11 cellular contexts compared by ENCODE assay signal in the genomic region with DNA sequence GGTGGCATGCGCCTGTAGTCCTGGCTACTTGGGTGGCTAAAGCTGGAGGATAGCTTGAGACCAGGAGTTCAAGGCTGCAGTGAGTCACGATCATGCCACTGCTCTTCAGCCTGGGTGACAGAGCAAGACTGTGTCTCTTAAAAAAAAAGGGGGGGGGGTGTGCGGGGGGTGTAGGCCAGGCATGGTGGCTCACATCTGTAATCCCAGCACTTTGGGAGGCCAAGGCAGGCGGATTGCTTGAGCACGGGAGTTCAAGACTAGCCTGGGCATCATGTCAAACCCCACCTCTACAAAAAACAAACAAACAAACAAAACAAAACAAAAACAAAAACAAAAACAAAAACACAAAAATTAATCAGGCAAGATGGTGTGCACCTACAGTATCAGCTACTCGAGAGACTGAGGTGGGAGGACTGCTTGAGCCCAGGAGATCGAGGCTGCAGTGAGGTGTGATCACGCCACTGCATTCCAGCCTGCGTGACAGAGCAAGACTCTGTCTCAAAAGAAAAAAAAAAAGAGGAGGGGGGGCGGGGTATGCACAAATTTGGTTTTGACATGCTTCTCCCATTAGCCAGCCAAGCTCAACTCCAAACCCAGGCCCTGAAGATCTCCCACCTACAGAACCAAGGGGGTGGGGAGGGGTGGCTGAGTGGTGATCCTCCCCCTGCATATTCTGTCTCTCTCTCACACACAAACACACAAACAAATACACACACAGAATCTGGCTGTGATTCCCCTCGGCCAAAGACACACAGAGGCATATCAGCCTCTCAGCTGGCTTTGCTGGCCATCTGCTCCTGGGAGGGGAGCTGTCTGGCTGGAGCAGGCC. TPM values are rescaled to one million over a fixed set of nuclear protein-coding genes. Genes with fewer than 3 reads are reported as not detected.
DNase-seq lines count a peak whose midpoint lies in the region; ATAC-seq and TF ChIP-seq lines count a peak whose summit lies in the region.
"Had no signal": no experiment of that assay in that cellular context is flagged by ENCODE, and none has a peak within 500 bp of the region (broad histone marks: within the 10 kb centered on the region; RNA-seq: fewer than 3 reads in every experiment).

No MANE protein-coding gene starts in this region.

- H3K27ac Mint-ChIP-seq in activated T-cell treated with anti-CD3 and anti-CD28 coated beads, Interleukin-2, amount 50 U/mL, for 24 hours = no peak overlapping the region

- H4K20me1 ChIP-seq in BLaER1 treated with 17β-estradiol and CSF1 and Interleukin-3, amounts not matched to agents 10 nM and 100 nM = peaks cover 0 to 41% (median 16%) of the 10 kb centered on the region in 11 experiments; a peak in 13 of 22 replicates
- no peaks in the 10 kb centered on the region for H4K20me1 ChIP-seq in KMS-11 (ENCODE audit: insufficient read depth)

- no peaks in the 10 kb centered on the region for H3K9me3 Mint-ChIP-seq in activated T-cell treated with anti-CD3 and anti-CD28 coated beads, Interleukin-2, amount 50 U/mL, for 24 hours

- peaks cover 0 to 47% (median 0%) of the 10 kb centered on the region in 11 experiments; a peak in 6 of 22 replicates for H3K36me3 ChIP-seq in BLaER1 treated with 17β-estradiol and CSF1 and Interleukin-3, amounts not matched to agents 10 nM and 100 nM
- H3K36me3 ChIP-seq in KMS-11 (ENCODE audit: insufficient read depth) (no peaks in the 10 kb centered on the region), mucosa of rectum (ENCODE audit: control insufficient read depth in 2 of 2, insufficient read depth in 2 of 2, low read length in 2 of 2) (no peaks in the 10 kb centered on the region), aorta (ENCODE audit: control insufficient read depth in 1 of 2, insufficient read depth in 2 of 2, low read length in 1 of 2) (no peaks in the 10 kb centered on the region), vagina (no peaks in the 10 kb centered on the region)

- H3K4me3 ChIP-seq in BLaER1 treated with 17β-estradiol and CSF1 and Interleukin-3, amounts not matched to agents 10 nM and 100 nM = peak overlapping the region in 4 of 10 experiments; percentile 66 to 77 (median 76); a peak in 8 of 20 replicates
- H3K4me3 ChIP-seq in KMS-11 (IDR thresholded peaks at IDR 0.05; ENCODE audit: insufficient read depth, low read depth, low read length) (no peak overlapping the region), mucosa of rectum (ENCODE audit: low read length in 2 of 2) (peak overlapping the region in 1 of 2 donors; percentile 42), aorta (ENCODE audit: low read length in 2 of 2) (no peak overlapping the region), vagina (no peak overlapping the region)

- peak overlapping the region in 9 of 11 experiments; percentile 14 to 96 (median 61); a peak in 13 of 22 replicates for H3K9ac ChIP-seq in BLaER1 treated with 17β-estradiol and CSF1 and Interleukin-3, amounts not matched to agents 10 nM and 100 nM
- H3K9ac ChIP-seq in KMS-11 (no peak overlapping the region), mucosa of rectum (ENCODE audit: low read depth in 1 of 2, low read length in 2 of 2) (peak overlapping the region; percentile 13 to 24)

- no peak for ATAC-seq in aorta (ENCODE audit: low FRiP score)
- ATAC-seq: Panc1 had no signal

- DNase-seq in activated T-cell treated with anti-CD3 and anti-CD28 coated beads, Interleukin-2, amount 50 U/mL, for 24 hours = no peak
- DNase-seq in aorta (no peak), HPDE6-E6E7 (ENCODE audit: extremely low spot score) (no peak), vagina (ENCODE audit: extremely low spot score in 2 of 2) (no peak)
- DNase-seq: DND-41 had no signal

- no peak overlapping the region for H3K4me3 Mint-ChIP-seq in activated T-cell treated with anti-CD3 and anti-CD28 coated beads, Interleukin-2, amount 50 U/mL, for 24 hours
- H3K4me3 Mint-ChIP-seq: activated naive CD8-positive, alpha-beta T cell had no signal

- peaks cover 40% of the 10 kb centered on the region for H3K4me1 Mint-ChIP-seq in activated T-cell treated with anti-CD3 and anti-CD28 coated beads, Interleukin-2, amount 50 U/mL, for 24 hours (ENCODE audit: low read depth)

- H3K9me3 ChIP-seq in BLaER1 treated with 17β-estradiol and CSF1 and Interleukin-3, amounts not matched to agents 10 nM and 100 nM (replicated peaks in 1 of 11) = no peaks in the 10 kb centered on the region
- H3K9me3 ChIP-seq in mucosa of rectum (ENCODE audit: control insufficient read depth in 2 of 2, low read length in 2 of 2) (no peaks in the 10 kb centered on the region), aorta (ENCODE audit: control insufficient read depth, low read length) (no peaks in the 10 kb centered on the region), vagina (no peaks in the 10 kb centered on the region)

- H3K36me3 Mint-ChIP-seq in activated T-cell treated with anti-CD3 and anti-CD28 coated beads, Interleukin-2, amount 50 U/mL, for 24 hours (ENCODE audit: low read depth) = no peaks in the 10 kb centered on the region
- H3K36me3 Mint-ChIP-seq: activated naive CD8-positive, alpha-beta T cell had no signal

- peaks cover 72 to 98% (median 87%) of the 10 kb centered on the region in 10 experiments for H3K4me1 ChIP-seq in BLaER1 treated with 17β-estradiol and CSF1 and Interleukin-3, amounts not matched to agents 10 nM and 100 nM
- H3K4me1 ChIP-seq in KMS-11 (ENCODE audit: low read depth, poor library complexity, severe bottlenecking) (peaks cover 61% of the 10 kb centered on the region), mucosa of rectum (ENCODE audit: control insufficient read depth in 2 of 2, insufficient read depth in 2 of 2, low read length in 2 of 2) (peaks cover 27 to 28% of the 10 kb centered on the region in 2 donors), aorta (ENCODE audit: control insufficient read depth in 1 of 2, insufficient read depth in 2 of 2, low read length in 2 of 2) (no peaks in the 10 kb centered on the region), vagina (no peaks in the 10 kb centered on the region)

- peak overlapping the region; percentile 25 to 97 (median 66); a peak in 21 of 22 replicates for H3K27ac ChIP-seq in BLaER1 treated with 17β-estradiol and CSF1 and Interleukin-3, amounts not matched to agents 10 nM and 100 nM
- H3K27ac ChIP-seq in KMS-11 = peak overlapping the region; percentile 27; the same call in 1 of the 2 replicates
- peak overlapping the region; percentile 34 for H3K27ac ChIP-seq in cingulate gyrus (ENCODE audit: low read depth, low read length)
- H3K27ac ChIP-seq in mucosa of rectum (ENCODE audit: low read depth in 2 of 2, low read length in 2 of 2) = peak overlapping the region; percentile 61 to 69
- H3K27ac ChIP-seq in aorta (ENCODE audit: low read depth in 1 of 2, low read length in 2 of 2) = no peak overlapping the region
- H3K27ac ChIP-seq in vagina = no peak overlapping the region

- no peak overlapping the region for H2AFZ ChIP-seq in KMS-11 (ENCODE audit: low read depth)

- peaks cover 0 to 5% (median 0%) of the 10 kb centered on the region in 11 experiments; a peak in 2 of 22 replicates for H3K27me3 ChIP-seq in BLaER1 treated with 17β-estradiol and CSF1 and Interleukin-3, amounts not matched to agents 10 nM and 100 nM
- no peaks in the 10 kb centered on the region for H3K27me3 ChIP-seq in KMS-11 (ENCODE audit: insufficient read depth, low read depth)
- H3K27me3 ChIP-seq in mucosa of rectum (ENCODE audit: control insufficient read depth in 2 of 2, insufficient read depth in 2 of 2, low read length in 2 of 2) = no peaks in the 10 kb centered on the region
- H3K27me3 ChIP-seq in aorta (ENCODE audit: control insufficient read depth in 1 of 2, insufficient read depth in 2 of 2, low read length in 1 of 2) = no peaks in the 10 kb centered on the region
- H3K27me3 ChIP-seq in vagina = no peaks in the 10 kb centered on the region

- no peaks in the 10 kb centered on the region for H3K79me2 ChIP-seq in KMS-11 (ENCODE audit: insufficient read depth, low read depth)

- intact Hi-C loops in aorta (cut with DNase I) (no loop called here), vagina (cut with DNase I) (no loop called here)

- peak overlapping the region; percentile 83 to 100 (median 92) for H3K4me2 ChIP-seq in BLaER1 treated with 17β-estradiol and CSF1 and Interleukin-3, amounts not matched to agents 10 nM and 100 nM
- peak overlapping the region; percentile 38 for H3K4me2 ChIP-seq in KMS-11

- no peak for TF ChIP-seq POLR2A in vagina (IDR thresholded peaks at IDR 0.05)

- WGBS in aorta, 2 donors = 74% methylated on average over 11 of the region's 11 CpGs

- TF ChIP-seq CTCF in KMS-11 (conservative IDR thresholded peaks at IDR 0.05; ENCODE audit: low read depth, low read length) (no peak), vagina (IDR thresholded peaks at IDR 0.05) (no peak)

- peaks cover 33% of the 10 kb centered on the region for H3K27me3 Mint-ChIP-seq in activated T-cell treated with anti-CD3 and anti-CD28 coated beads, Interleukin-2, amount 50 U/mL, for 24 hours

RNA-seq across cellular contexts. Expression of a gene that starts 3.1 kb away (rescaled TPM):
- total RNA-seq in aorta (10 to 100 TPM in 1 of 2 donors, 1 to 10 TPM in 1; 8.8 to 10.4 TPM), vagina (1.2 TPM)
- polyA plus RNA-seq in aorta = 1 to 10 TPM in 1 of 2 donors, under 1 TPM in 1; 0.41 to 3.5 TPM

RNA-seq across cellular contexts. Expression of a gene that starts 59.5 kb away (rescaled TPM):
- total RNA-seq in aorta (10 to 100 TPM; 66.4 to 67.3 TPM), vagina (84.2 TPM)
- polyA plus RNA-seq in aorta = 100 to 1,000 TPM in 1 of 2 donors, 10 to 100 TPM in 1; 80.4 to 111 TPM

Comparison
In these comparisons a context has a peak if more than half of its experiments do, and no peak if none do; other contexts are left out.
1. H3K27ac ChIP-seq: peak in BLaER1 treated with 17β-estradiol and CSF1 and Interleukin-3, amounts not matched to agents 10 nM and 100 nM (11 of 11), KMS-11 (single experiment), cingulate gyrus (single experiment) and mucosa of rectum (2 of 2); none in aorta (0 of 2) and vagina (single experiment).